Comparison of ENCODE assay signal across 8 cellular contexts in the genomic region with DNA sequence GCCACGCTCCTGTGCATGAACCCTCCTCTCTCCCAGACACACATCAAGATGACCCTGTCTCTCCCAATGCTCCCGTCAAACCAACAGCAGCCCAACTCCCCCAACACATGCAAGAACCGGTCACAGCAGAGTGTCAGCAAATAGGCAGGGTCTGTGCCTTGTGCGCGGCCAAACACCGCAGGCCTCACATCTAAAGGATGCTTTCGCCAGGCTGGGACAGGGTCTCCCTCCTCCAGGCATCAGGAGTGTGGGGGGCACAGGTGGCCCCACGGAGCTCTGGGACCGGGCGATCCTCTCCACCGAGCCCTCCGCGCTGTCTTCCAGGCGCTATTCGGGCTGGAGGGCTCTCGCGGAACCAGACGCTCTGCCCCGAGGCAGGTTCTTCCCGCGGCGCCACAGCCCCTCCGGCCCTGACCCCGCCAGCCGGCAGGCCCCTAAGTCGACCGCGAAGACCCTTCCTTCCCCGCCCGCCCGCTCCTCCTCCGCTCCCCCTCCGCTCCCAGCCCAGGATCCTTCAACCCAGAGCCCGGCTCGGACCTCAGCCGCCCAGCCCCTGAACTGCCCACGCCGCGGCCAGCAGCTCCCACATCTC. TPM values are rescaled to one million over a fixed set of nuclear protein-coding genes. Genes with fewer than 3 reads are reported as not detected.
DNase-seq lines count a peak whose midpoint lies in the region; ATAC-seq lines count a peak whose summit lies in the region.

No MANE protein-coding gene starts in this region.

- H3K27ac Mint-ChIP-seq in CD4-positive, alpha-beta memory T cell = peak overlapping the region; percentile 94 to 99 (median 97)

- H3K27me3 ChIP-seq in CD4-positive, alpha-beta memory T cell (ENCODE audit: insufficient read depth, low read length) = no peaks in the 10 kb centered on the region

- peaks cover under 1% of the 10 kb centered on the region for H3K36me3 ChIP-seq in CD4-positive, alpha-beta memory T cell (ENCODE audit: insufficient read depth, low read length)

- H3K4me1 ChIP-seq in CD4-positive, alpha-beta memory T cell (ENCODE audit: insufficient read depth, low read length) = peaks cover 19% of the 10 kb centered on the region

- H3K27ac ChIP-seq in CD4-positive, alpha-beta memory T cell (ENCODE audit: low read depth, low read length) = peak overlapping the region; percentile 73

- H3K9me3 Mint-ChIP-seq in CD4-positive, alpha-beta memory T cell = peaks cover 0 to 6% (median 0%) of the 10 kb centered on the region in 8 donors

- no peaks in the 10 kb centered on the region for H3K9me3 ChIP-seq in CD4-positive, alpha-beta memory T cell (ENCODE audit: control insufficient read depth in 1 of 2, low read length in 2 of 2)

- peak overlapping the region; percentile 89 to 98 (median 94) for H3K4me3 Mint-ChIP-seq in CD4-positive, alpha-beta memory T cell

- intact Hi-C loops in CD4-positive, alpha-beta memory T cell (cut with micrococcal nuclease) = loop anchor here (2.0 to 10.0 kb wide), 4 partner anchors 310 to 1702 kb away; a partner anchor contains a TSS

- ATAC-seq in GM21528 (IDR thresholded peaks at IDR 0.05; ENCODE audit: low FRiP score, unreplicated experiment) = peak; percentile 11
- no peak for ATAC-seq in GM18909 (IDR thresholded peaks at IDR 0.05; ENCODE audit: poor library complexity, unreplicated experiment)
- ATAC-seq in HG02759 (IDR thresholded peaks at IDR 0.05; ENCODE audit: unreplicated experiment) = no peak

- H3K36me3 Mint-ChIP-seq in CD4-positive, alpha-beta memory T cell = peaks cover 0 to 14% of the 10 kb centered on the region in 2 donors

- CTCF ChIA-PET in CD4-positive, alpha-beta memory T cell (lab: Charles Lee; ENCODE audit: partially characterized antibody) = interaction anchor here (1.3 to 3.2 kb wide), 3 partner anchors 24 to 103 kb away, joined by 3 to 24 read pairs (median 12); a partner anchor contains a TSS

- no peaks in the 10 kb centered on the region for H3K27me3 Mint-ChIP-seq in CD4-positive, alpha-beta memory T cell

- H3K4me1 Mint-ChIP-seq in CD4-positive, alpha-beta memory T cell = peaks cover 18 to 41% (median 26%) of the 10 kb centered on the region in 4 donors

- peak overlapping the region in 1 of 2 donors; percentile 94 for H3K4me3 ChIP-seq in CD4-positive, alpha-beta memory T cell (ENCODE audit: low read length in 2 of 2)

- peak in 4 of 5 donors; percentile 21 to 44 (median 33) for DNase-seq in CD4-positive, alpha-beta memory T cell
- peak; percentile 42 for DNase-seq in NCI-H1092 (lab: John Stamatoyannopoulos, UW)
- DNase-seq in activated naive CD4-positive, alpha-beta T cell treated with Interleukin-2 at 50 U/mL for 16 hours = peak; percentile 23
- DNase-seq in globus pallidus (ENCODE audit: low spot score) = peak; percentile 41
- peak; percentile 21 for DNase-seq in occipital lobe (lab: John Stamatoyannopoulos, UW)

- POLR2A ChIA-PET in CD4-positive, alpha-beta memory T cell (lab: Charles Lee; ENCODE audit: partially characterized antibody) = interaction anchor here (0.8 to 4.0 kb wide), 14 partner anchors 9 to 1711 kb away, joined by 3 to 29 read pairs (median 5); a partner anchor contains a TSS

RNA-seq across cellular contexts. Expression of a gene that starts 0.4 kb away (rescaled TPM):
- total RNA-seq in CD4-positive, alpha-beta memory T cell = 10 to 100 TPM; 46.2 to 54.1 TPM
- 10 to 100 TPM; 73.3 to 82.7 TPM for polyA plus RNA-seq in CD4-positive, alpha-beta memory T cell
- total RNA-seq in occipital lobe = 45.5 TPM

RNA-seq across cellular contexts. Expression of a gene that starts 33.7 kb away (rescaled TPM):
- 1 to 10 TPM; 1.0 to 1.3 TPM for total RNA-seq in CD4-positive, alpha-beta memory T cell
- not detected for polyA plus RNA-seq in CD4-positive, alpha-beta memory T cell
- 0.47 TPM for total RNA-seq in occipital lobe
